ENCODE assay signal across 1 cellular context in the genomic region with DNA sequence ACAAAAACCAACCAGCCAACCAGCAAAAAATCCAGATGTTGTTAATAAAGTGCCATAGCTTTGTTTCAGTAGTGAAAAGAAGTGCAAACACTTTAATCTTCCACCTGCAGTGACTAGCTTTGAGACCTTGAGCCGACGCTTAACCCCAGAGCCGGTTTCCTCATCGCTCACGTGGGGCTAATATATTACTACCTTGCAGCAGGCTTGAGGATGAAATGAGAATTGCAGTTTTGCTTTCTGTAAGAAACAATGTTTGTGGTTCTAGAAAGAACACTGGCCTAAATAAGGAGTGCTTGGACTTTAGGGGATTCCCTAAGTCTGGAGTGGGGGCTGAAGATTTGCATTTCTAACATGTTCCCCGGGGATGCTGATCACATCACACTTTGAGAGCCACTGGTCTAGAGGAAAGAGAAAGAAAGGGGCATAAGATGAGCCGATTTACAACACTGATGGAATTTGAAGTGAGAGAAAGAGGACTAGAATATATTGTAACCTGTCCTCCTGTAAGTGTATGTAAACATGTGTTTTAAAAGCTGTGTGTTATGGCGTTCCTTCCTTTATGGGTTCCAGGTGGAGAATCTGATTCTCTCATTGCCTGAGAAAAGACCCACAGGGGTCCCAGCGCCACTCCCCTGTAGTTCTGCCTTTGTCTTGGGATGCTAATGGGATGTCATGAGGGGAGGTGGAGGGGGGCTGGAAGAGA.
A peak's percentile ranks its signal among the peaks of the same experiment; 100 is the strongest.
TF ChIP-seq lines count a peak whose summit lies in the region.

No MANE protein-coding gene starts in this region.

TF ChIP-seq in GM12878, 131 proteins besides CTCF, POLR2A, EP300 and RAD21 (continued from another document):
- TF ChIP-seq MYB (IDR thresholded peaks at IDR 0.05; ENCODE audit: borderline replicate concordance, low read depth, low read length) (no peak), ESRRA (IDR thresholded peaks at IDR 0.05; ENCODE audit: low read length) (no peak), ZZZ3 (IDR thresholded peaks at IDR 0.05; ENCODE audit: control insufficient read depth, insufficient read length, low read depth) (no peak), ETV6 (conservative IDR thresholded peaks at IDR 0.05 in 1 of 2, IDR thresholded peaks at IDR 0.05 in 1 of 2; ENCODE audit: borderline replicate concordance in 1 of 2, low read depth in 1 of 2) (peak in 1 of 2 experiments; percentile 16; a peak in 1 of 4 replicates), NFXL1 (IDR thresholded peaks at IDR 0.05; ENCODE audit: borderline replicate concordance) (no peak), SRF (IDR thresholded peaks at IDR 0.05; ENCODE audit: low read depth in 2 of 2, low read length in 2 of 2) (peak; percentile 64 to 94), PML (IDR thresholded peaks at IDR 0.05; ENCODE audit: low read length) (no peak; the same call in 1 of the 2 replicates), NKRF (conservative IDR thresholded peaks at IDR 0.05) (no peak), HCFC1 (IDR thresholded peaks at IDR 0.05; ENCODE audit: low read length) (no peak), ZSCAN29 (IDR thresholded peaks at IDR 0.05) (no peak), ZNF384 (IDR thresholded peaks at IDR 0.05; ENCODE audit: borderline replicate concordance, low read depth, low read length) (no peak)
- TF ChIP-seq, protein P1, sequence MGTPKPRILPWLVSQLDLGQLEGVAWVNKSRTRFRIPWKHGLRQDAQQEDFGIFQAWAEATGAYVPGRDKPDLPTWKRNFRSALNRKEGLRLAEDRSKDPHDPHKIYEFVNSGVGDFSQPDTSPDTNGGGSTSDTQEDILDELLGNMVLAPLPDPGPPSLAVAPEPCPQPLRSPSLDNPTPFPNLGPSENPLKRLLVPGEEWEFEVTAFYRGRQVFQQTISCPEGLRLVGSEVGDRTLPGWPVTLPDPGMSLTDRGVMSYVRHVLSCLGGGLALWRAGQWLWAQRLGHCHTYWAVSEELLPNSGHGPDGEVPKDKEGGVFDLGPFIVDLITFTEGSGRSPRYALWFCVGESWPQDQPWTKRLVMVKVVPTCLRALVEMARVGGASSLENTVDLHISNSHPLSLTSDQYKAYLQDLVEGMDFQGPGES (IDR thresholded peaks at IDR 0.05): no peak
- TF ChIP-seq, protein P2, sequence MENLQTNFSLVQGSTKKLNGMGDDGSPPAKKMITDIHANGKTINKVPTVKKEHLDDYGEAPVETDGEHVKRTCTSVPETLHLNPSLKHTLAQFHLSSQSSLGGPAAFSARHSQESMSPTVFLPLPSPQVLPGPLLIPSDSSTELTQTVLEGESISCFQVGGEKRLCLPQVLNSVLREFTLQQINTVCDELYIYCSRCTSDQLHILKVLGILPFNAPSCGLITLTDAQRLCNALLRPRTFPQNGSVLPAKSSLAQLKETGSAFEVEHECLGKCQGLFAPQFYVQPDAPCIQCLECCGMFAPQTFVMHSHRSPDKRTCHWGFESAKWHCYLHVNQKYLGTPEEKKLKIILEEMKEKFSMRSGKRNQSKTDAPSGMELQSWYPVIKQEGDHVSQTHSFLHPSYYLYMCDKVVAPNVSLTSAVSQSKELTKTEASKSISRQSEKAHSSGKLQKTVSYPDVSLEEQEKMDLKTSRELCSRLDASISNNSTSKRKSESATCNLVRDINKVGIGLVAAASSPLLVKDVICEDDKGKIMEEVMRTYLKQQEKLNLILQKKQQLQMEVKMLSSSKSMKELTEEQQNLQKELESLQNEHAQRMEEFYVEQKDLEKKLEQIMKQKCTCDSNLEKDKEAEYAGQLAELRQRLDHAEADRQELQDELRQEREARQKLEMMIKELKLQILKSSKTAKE (IDR thresholded peaks at IDR 0.05; ENCODE audit: low read depth, poor library complexity, severe bottlenecking): peak; percentile 40
